25 cellular contexts compared by ENCODE assay signal in the genomic region with DNA sequence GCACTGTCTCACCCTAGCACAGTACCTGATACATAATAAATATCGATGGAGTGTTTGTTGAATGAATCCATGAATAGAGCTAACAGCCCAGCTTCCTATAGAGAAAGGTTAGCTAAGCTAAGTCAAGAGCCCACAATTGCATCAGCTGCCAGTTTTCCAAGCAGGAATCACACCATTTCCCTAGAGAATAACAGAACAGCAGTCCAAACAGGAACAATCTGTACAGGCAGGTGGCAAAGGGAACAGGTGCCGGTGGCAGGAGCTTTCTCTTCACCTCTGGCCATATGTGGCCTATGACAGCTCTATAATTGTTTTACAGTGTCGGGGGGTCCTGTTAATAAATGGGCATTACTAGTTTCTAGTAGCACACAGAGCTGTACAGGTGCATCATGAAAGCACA. TPM values are rescaled to one million over a fixed set of nuclear protein-coding genes. Genes with fewer than 3 reads are reported as not detected.
DNase-seq lines count a peak whose midpoint lies in the region; ATAC-seq, FAIRE-seq and TF ChIP-seq lines count a peak whose summit lies in the region.
"Had no signal": no experiment of that assay in that cellular context is flagged by ENCODE, and none has a peak within 500 bp of the region (broad histone marks: within the 10 kb centered on the region; RNA-seq: fewer than 3 reads in every experiment).

No MANE protein-coding gene starts in this region.

- H3K36me3 ChIP-seq in pancreas = no peaks in the 10 kb centered on the region
- H3K36me3 ChIP-seq: stomach, transverse colon had no signal

- H3K27ac ChIP-seq in pancreas = peak overlapping the region in 2 of 4 donors; percentile 44 to 56
- H3K27ac ChIP-seq: hepatocyte, HL-60, parathyroid adenoma, stomach, transverse colon had no signal

- H3K4me1 ChIP-seq in pancreas = peaks cover 13 to 24% (median 15%) of the 10 kb centered on the region in 3 donors
- H3K4me1 ChIP-seq: stomach had no signal

- TF ChIP-seq CTCF in pancreas (IDR thresholded peaks at IDR 0.05) = no peak

- FAIRE-seq in pancreas (lab: Jason Lieb, UNC) = no peak
- FAIRE-seq: H54 had no signal

- intact Hi-C loops in pancreas (cut with DNase I) = loop anchor here in 1 of 3 donors (10.0 kb wide), 1 partner anchor 135 kb away; no protein-coding TSS in a partner anchor

- WGBS in pancreas, 2 donors = 23 to 28% methylated on average over 3 of the region's 3 CpGs

- ATAC-seq in pancreas (peak; percentile 81 to 93 (median 89)), HG03432 (IDR thresholded peaks at IDR 0.05; ENCODE audit: unreplicated experiment) (no peak)
- ATAC-seq: left ventricle myocardium superior; natural killer cell treated with Interleukin-12 subunit alpha and Interleukin-12 subunit beta and Interleukin-15 and Interleukin-18, amount 100 ng/mL, for 72 hours; right cardiac atrium had no signal

- no peak overlapping the region for H3K4me3 ChIP-seq in pancreas
- H3K4me3 ChIP-seq: hepatocyte, stomach, transverse colon had no signal

- peak; percentile 27 to 89 (median 54) for DNase-seq in NCI-H1417 (lab: John Stamatoyannopoulos, UW)
- no peak for DNase-seq in NCI-H1417 treated with DMSO at 0.1 percent for 48 hours (lab: John Stamatoyannopoulos, UW)
- DNase-seq in NCI-H2029 treated with DMSO at 0.1 percent for 48 hours (lab: John Stamatoyannopoulos, UW) = peak; percentile 79
- peak; percentile 95 for DNase-seq in NCI-H69 (lab: John Stamatoyannopoulos, UW)
- peak in 5 of 6 donors; percentile 45 to 77 (median 67) for DNase-seq in pancreas
- no peak for DNase-seq in midbrain (lab: John Stamatoyannopoulos, UW)
- no peak for DNase-seq in SK-N-DZ (ENCODE audit: low spot score)
- DNase-seq: activated B cell treated with CpG ODN at 0.5 μM for 24 hours; activated CD4-positive, alpha-beta memory T cell treated with anti-CD3 and anti-CD28 coated beads for 36 hours; activated gamma-delta T cell; activated T-cell treated with anti-CD3 and anti-CD28 coated beads for 4 hours; effector CD8-positive, alpha-beta T cell; erythroblast; left ventricle myocardium superior; right cardiac atrium; SK-N-SH; stomach; transverse colon had no signal

- no peaks in the 10 kb centered on the region for H3K27me3 ChIP-seq in pancreas
- H3K27me3 ChIP-seq: hepatocyte, stomach, transverse colon had no signal

- H3K9me3 ChIP-seq in pancreas = no peaks in the 10 kb centered on the region
- H3K9me3 ChIP-seq: SK-N-SH, stomach, transverse colon had no signal

RNA-seq across cellular contexts. Expression of a gene that starts 38.8 kb away (rescaled TPM):
- total RNA-seq in pancreas = 1 to 10 TPM; 1.2 to 5.6 (median 2.3) TPM
- 1 to 10 TPM in 1 of 2 donors, under 1 TPM in 1; 0.52 to 1.4 TPM for polyA plus RNA-seq in pancreas
- 0.14 TPM in 1 of 2 replicates, not detected in the other for polyA plus RNA-seq in SK-N-DZ (2014; cell fraction: cytosol; rRNA removed)
- not detected in 2 replicates for polyA plus RNA-seq in SK-N-DZ (2014; cell fraction: nucleus; rRNA removed)
- total RNA-seq: A172; activated B cell treated with CpG ODN at 0.5 μM for 24 hours; natural killer cell treated with Interleukin-12 subunit alpha and Interleukin-12 subunit beta and Interleukin-15 and Interleukin-18, amount 100 ng/mL, for 72 hours had no signal
- polyA plus RNA-seq: SK-N-SH had no signal

Comparison
In these comparisons a context has a peak if more than half of its experiments do, and no peak if none do; other contexts are left out.
1. DNase-seq: peak in NCI-H1417 (3 of 3), NCI-H2029 treated with DMSO at 0.1 percent for 48 hours (single experiment), NCI-H69 (single experiment) and pancreas (5 of 6); none in NCI-H1417 treated with DMSO at 0.1 percent for 48 hours (single experiment), midbrain (single experiment) and SK-N-DZ (single experiment).